ENCODE assay signal across 8 cellular contexts in genomic region chr18:23618862-23619387, GRCh38. TPM values are rescaled to one million over a fixed set of nuclear protein-coding genes. Genes with fewer than 3 reads are reported as not detected.
A peak's percentile ranks its signal among the peaks of the same experiment; 100 is the strongest.
DNase-seq lines count a peak whose midpoint lies in the region; ATAC-seq, FAIRE-seq and TF ChIP-seq lines count a peak whose summit lies in the region.

No MANE protein-coding gene starts in this region.

- no peaks in the 10 kb centered on the region for H3K9me3 ChIP-seq in lower lobe of right lung
- no peaks in the 10 kb centered on the region for H3K9me3 ChIP-seq in transverse colon

- TF ChIP-seq CTCF in GM13977 (IDR thresholded peaks at IDR 0.05; ENCODE audit: extremely low read depth, insufficient read depth, missing control alignments) = peak; percentile 19
- peak; percentile 22 for TF ChIP-seq CTCF in bronchial epithelial cell (IDR thresholded peaks at IDR 0.05; ENCODE audit: insufficient read depth, low read length, severe bottlenecking)
- no peak for TF ChIP-seq CTCF in lower lobe of right lung (IDR thresholded peaks at IDR 0.05)
- TF ChIP-seq CTCF in transverse colon (IDR thresholded peaks at IDR 0.05) = no peak

- WGBS in transverse colon (ENCODE audit: low coverage in 1 of 2), 2 donors = 48 to 81% methylated on average over 7 to 13 of the region's 18 CpGs

- TF ChIP-seq POLR2A in transverse colon (IDR thresholded peaks at IDR 0.05) = no peak

- peak overlapping the region; percentile 67 for H3K27ac ChIP-seq in lower lobe of right lung
- H3K27ac ChIP-seq in transverse colon = peak overlapping the region in 3 of 4 donors; percentile 8 to 44 (median 21)

- H3K4me3 ChIP-seq in bronchial epithelial cell (ENCODE audit: low read depth, low read length) (peak overlapping the region; percentile 35), lower lobe of right lung (peak overlapping the region; percentile 55), transverse colon (peak overlapping the region in 3 of 4 donors; percentile 16 to 52 (median 35))

- DNase-seq in GM13977 (ENCODE audit: low spot score) = peak; percentile 38
- peak; percentile 15 for DNase-seq in bronchial epithelial cell (ENCODE audit: low read depth)
- peak; percentile 59 for DNase-seq in lower lobe of right lung
- DNase-seq in transverse colon = no peak
- no peak for DNase-seq in stimulated activated naive CD4-positive, alpha-beta T cell treated with Interleukin-2 at 50 U/mL for 16 hours (lab: John Stamatoyannopoulos, UW)
- no peak for DNase-seq in hepatic stellate cell (ENCODE audit: low spot score)

- in situ Hi-C loops in GM13977 (cut with MboI; ENCODE audit: low pct_unique_long_range_greater_than_20kb, low sequenced_read_pairs, unreplicated experiment) (no loop called here), transverse colon (cut with MboI; ENCODE audit: low pct_ligation_motif_present in 1 of 4, low pct_unique_long_range_greater_than_20kb in 1 of 4, low sequenced_read_pairs in 3 of 4) (loop anchor here in 3 of 4 donors (25.0 kb wide), 2 partner anchors 193 to 293 kb away; no protein-coding TSS in a partner anchor)

- H3K36me3 ChIP-seq in bronchial epithelial cell (ENCODE audit: control insufficient read depth, insufficient read depth, low read length) = no peaks in the 10 kb centered on the region
- no peaks in the 10 kb centered on the region for H3K36me3 ChIP-seq in lower lobe of right lung
- no peaks in the 10 kb centered on the region for H3K36me3 ChIP-seq in transverse colon

- intact Hi-C loops in lower lobe of right lung (cut with DNase I) (no loop called here), transverse colon (cut with DNase I; ENCODE audit: low total_unique reads) (no loop called here)

- H3K4me1 ChIP-seq in lower lobe of right lung = peaks cover 25% of the 10 kb centered on the region
- peaks cover 0 to 24% (median 16%) of the 10 kb centered on the region in 4 donors for H3K4me1 ChIP-seq in transverse colon

- no peaks in the 10 kb centered on the region for H3K27me3 ChIP-seq in bronchial epithelial cell (ENCODE audit: control insufficient read depth, insufficient read depth, low read length)
- peaks cover 17% of the 10 kb centered on the region for H3K27me3 ChIP-seq in lower lobe of right lung (ENCODE audit: low read depth)
- H3K27me3 ChIP-seq in transverse colon = peaks cover 32% of the 10 kb centered on the region

- ATAC-seq in HG03354 (IDR thresholded peaks at IDR 0.05; ENCODE audit: poor library complexity, severe bottlenecking, unreplicated experiment) (peak; percentile 41), lower lobe of right lung (peak; percentile 83 to 90), HG03439 (IDR thresholded peaks at IDR 0.05; ENCODE audit: unreplicated experiment) (no peak)

- TF ChIP-seq EP300 in transverse colon (IDR thresholded peaks at IDR 0.05; ENCODE audit: low read depth) = no peak

- FAIRE-seq in bronchial epithelial cell (lab: Jason Lieb, UNC) = no peak

RNA-seq across cellular contexts. Expression of gene NPC1, which starts 32.6 kb away (rescaled TPM):
- total RNA-seq in bronchial epithelial cell = 78.3 and 100 TPM in 2 replicates
- total RNA-seq in lower lobe of right lung = 114 TPM
- total RNA-seq in transverse colon = 10 to 100 TPM; 33.6 to 96.1 (median 49.7) TPM

RNA-seq across cellular contexts. Expression of gene ANKRD29, which starts 43.8 kb away (rescaled TPM):
- total RNA-seq in bronchial epithelial cell (14.0 and 15.0 TPM in 2 replicates), lower lobe of right lung (56.5 TPM), transverse colon (1 to 10 TPM in 2 of 4 donors, under 1 TPM in 2; 0.75 to 2.2 (median 1.5) TPM)

Comparison
In these comparisons a context has a peak if more than half of its experiments do, and no peak if none do; other contexts are left out.
1. DNase-seq: peak in GM13977 (single experiment), bronchial epithelial cell (single experiment) and lower lobe of right lung (single experiment); none in transverse colon (single experiment), stimulated activated naive CD4-positive, alpha-beta T cell treated with Interleukin-2 at 50 U/mL for 16 hours (single experiment) and hepatic stellate cell (single experiment).
2. CTCF ChIP-seq: peak in GM13977 (single experiment) and bronchial epithelial cell (single experiment); none in lower lobe of right lung (single experiment) and transverse colon (0 of 5).
3. Peak in every context shown above with its lines, with median percentiles within 50 percentile points of each other: H3K4me3 ChIP-seq.